In genomic region chr12:56468216-56469006, GRCh38 we compare ENCODE assay signal across 1 cellular context.
A peak's percentile ranks its signal among the peaks of the same experiment; 100 is the strongest.
TF ChIP-seq lines count a peak whose summit lies in the region.

Gene SPRYD4, plus strand, starts transcription at chr12:56468578. Its CDS starts 14 bp downstream, at chr12:56468592.

TF ChIP-seq in HEK293, 187 proteins besides CTCF, POLR2A, EP300 and RAD21 (continued from another document):
- 0 out of 2 replicates have a peak, but pooled peaks have one; percentile 20 for TF ChIP-seq ZNF518A (tag by site-specific recombination; conservative IDR thresholded peaks at IDR 0.05; ENCODE audit: low read depth)
- peak; percentile 84 for TF ChIP-seq SP2 (tag by site-specific recombination; IDR thresholded peaks at IDR 0.05)
- peak; percentile 87 for TF ChIP-seq ZBTB17 (tag by site-specific recombination; IDR thresholded peaks at IDR 0.05)
- TF ChIP-seq BCL11B (tag by site-specific recombination; IDR thresholded peaks at IDR 0.05; ENCODE audit: low read depth): no peak
- no peak for TF ChIP-seq ZNF549 (tag by site-specific recombination; IDR thresholded peaks at IDR 0.05)
- TF ChIP-seq ZNF354C (tag by site-specific recombination; IDR thresholded peaks at IDR 0.05; ENCODE audit: borderline replicate concordance, low read depth): no peak
- peak; percentile 84 for TF ChIP-seq ZNF639 (tag by site-specific recombination; IDR thresholded peaks at IDR 0.05)
- TF ChIP-seq ZNF174 (tag by site-specific recombination; IDR thresholded peaks at IDR 0.05): no peak
- peak; percentile 8; the same call in 1 of the 2 replicates for TF ChIP-seq ZBTB20 (tag by site-specific recombination; IDR thresholded peaks at IDR 0.05)
- peak; percentile 63; the same call in 1 of the 2 replicates for TF ChIP-seq ZFP69B (tag by site-specific recombination; IDR thresholded peaks at IDR 0.05)
- peak; percentile 64; the same call in 1 of the 2 replicates for TF ChIP-seq GLIS1 (tag by site-specific recombination; IDR thresholded peaks at IDR 0.05)
- 0 out of 2 replicates have a peak, but pooled peaks have one; percentile 33 for TF ChIP-seq HOXC10 (CRISPR knock-in tag; IDR thresholded peaks at IDR 0.05)
- TF ChIP-seq PBX3 (CRISPR knock-in tag; IDR thresholded peaks at IDR 0.05): no peak
- no peak for TF ChIP-seq ZNF366 (tag by site-specific recombination; conservative IDR thresholded peaks at IDR 0.05)
- peak; percentile 44; the same call in 1 of the 2 replicates for TF ChIP-seq HIC1 (tag by site-specific recombination; IDR thresholded peaks at IDR 0.05)
- no peak for TF ChIP-seq ZNF214 (tag by site-specific recombination; IDR thresholded peaks at IDR 0.05; ENCODE audit: borderline replicate concordance)
- TF ChIP-seq PATZ1 (tag by site-specific recombination; IDR thresholded peaks at IDR 0.05): peak; percentile 97
- peak; percentile 82 for TF ChIP-seq ZNF660 (tag by site-specific recombination; IDR thresholded peaks at IDR 0.05)
- peak; percentile 71; the same call in 1 of the 2 replicates for TF ChIP-seq ZBTB7A (tag by site-specific recombination; IDR thresholded peaks at IDR 0.05; ENCODE audit: low read depth)
- peak; percentile 29; the same call in 1 of the 2 replicates for TF ChIP-seq FEZF1 (tag by site-specific recombination; IDR thresholded peaks at IDR 0.05)
- no peak for TF ChIP-seq ZNF837 (tag by site-specific recombination; IDR thresholded peaks at IDR 0.05)
- no peak for TF ChIP-seq ZNF112 (tag by site-specific recombination; IDR thresholded peaks at IDR 0.05)
- no peak for TF ChIP-seq ZNF404 (tag by site-specific recombination; IDR thresholded peaks at IDR 0.05)
- no peak for TF ChIP-seq ZNF274 (IDR thresholded peaks at IDR 0.05; ENCODE audit: low read length)
- TF ChIP-seq ZNF274 (tag by site-specific recombination; IDR thresholded peaks at IDR 0.05; ENCODE audit: borderline replicate concordance): no peak
- 0 out of 2 replicates have a peak, but pooled peaks have one; percentile 73 for TF ChIP-seq ZNF501 (tag by site-specific recombination; IDR thresholded peaks at IDR 0.05)
- peak; percentile 90 for TF ChIP-seq ZFHX2 (tag by site-specific recombination; conservative IDR thresholded peaks at IDR 0.05)
- no peak for TF ChIP-seq ZNF140 (tag by site-specific recombination; IDR thresholded peaks at IDR 0.05)
- peak; percentile 70; the same call in 1 of the 2 replicates for TF ChIP-seq MZF1 (tag by site-specific recombination; IDR thresholded peaks at IDR 0.05; ENCODE audit: borderline replicate concordance)
- TF ChIP-seq ZNF302 (tag by site-specific recombination; IDR thresholded peaks at IDR 0.05; ENCODE audit: low read depth): no peak
- peak; percentile 96 for TF ChIP-seq SP3 (tag by site-specific recombination; IDR thresholded peaks at IDR 0.05)
- 0 out of 2 replicates have a peak, but pooled peaks have one; percentile 61 for TF ChIP-seq ZNF580 (tag by site-specific recombination; IDR thresholded peaks at IDR 0.05)
- TF ChIP-seq ZNF530 (tag by site-specific recombination; IDR thresholded peaks at IDR 0.05; ENCODE audit: low read depth): no peak
- TF ChIP-seq ZNF623 (tag by site-specific recombination; IDR thresholded peaks at IDR 0.05): no peak
- TF ChIP-seq KLF10 (tag by site-specific recombination; IDR thresholded peaks at IDR 0.05): peak; percentile 87
- TF ChIP-seq ZNF324 (tag by site-specific recombination; IDR thresholded peaks at IDR 0.05): 0 out of 2 replicates have a peak, but pooled peaks have one; percentile 62
- TF ChIP-seq PRDM6 (tag by site-specific recombination; IDR thresholded peaks at IDR 0.05): peak; percentile 17; the same call in 1 of the 2 replicates
TF ChIP-seq in HEK293: peak in this region for 62.
